ENCODE assay signal across 36 cellular contexts in the genomic region with DNA sequence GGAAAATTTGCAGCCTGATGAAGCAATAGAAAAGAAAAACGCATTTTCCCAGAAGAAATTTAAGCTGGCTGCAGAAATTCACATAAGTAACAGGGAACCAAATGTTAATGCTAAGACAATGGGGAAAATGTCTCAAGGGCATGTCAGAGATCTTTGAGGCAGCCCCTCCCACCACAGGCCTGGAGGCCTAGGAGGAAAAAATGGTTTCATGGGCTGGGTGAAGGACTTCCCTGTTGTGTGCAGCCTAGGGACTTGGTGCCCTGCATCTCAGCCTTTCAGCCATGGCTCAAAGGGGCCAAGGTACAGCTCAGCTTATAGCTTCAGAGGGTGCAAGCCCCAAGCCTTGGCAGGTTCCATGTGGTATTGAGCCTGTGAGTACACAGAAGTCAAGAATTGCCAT.
"Had no signal": no experiment of that assay in that cellular context is flagged by ENCODE, and none has a peak within 500 bp of the region (broad histone marks: within the 10 kb centered on the region; RNA-seq: fewer than 3 reads in every experiment).

No MANE protein-coding gene starts in this region.

- ATAC-seq: activated CD4-positive, alpha-beta T cell treated with anti-CD3 and anti-CD28 coated beads for 36 hours; activated CD4-positive, CD25-positive, alpha-beta regulatory T cell treated with anti-CD3 and anti-CD28 coated beads, Interleukin-2, amount 50 U/mL, for 24 hours; activated CD8-positive, alpha-beta memory T cell treated with anti-CD3 and anti-CD28 coated beads, Interleukin-2, amount 10 ng/mL, durations not matched to agents 7 days and 5 days; activated CD8-positive, alpha-beta T cell treated with anti-CD3 and anti-CD28 coated beads, Interleukin-2, amount 10 ng/mL, durations not matched to agents 7 days and 5 days; activated naive CD8-positive, alpha-beta T cell treated with anti-CD3 and anti-CD28 coated beads, Interleukin-2, amount 50 U/mL, for 24 hours; T-helper 17 cell; WTC11 had no signal

- H3K4me3 ChIP-seq: ascending aorta, cardiac muscle cell had no signal

- H3K4me1 ChIP-seq: ascending aorta had no signal

- H3K27ac Mint-ChIP-seq: activated CD4-positive, alpha-beta memory T cell treated with anti-CD3 and anti-CD28 coated beads, Interleukin-2, amount 10 ng/mL, durations not matched to agents 7 days and 5 days; activated CD4-positive, alpha-beta T cell treated with anti-CD3 and anti-CD28 coated beads for 36 hours; activated CD4-positive, alpha-beta T cell treated with anti-CD3 and anti-CD28 coated beads, Interleukin-2, amount 10 ng/mL, durations not matched to agents 7 days and 5 days; activated CD8-positive, alpha-beta memory T cell treated with anti-CD3 and anti-CD28 coated beads, Interleukin-2, amount 10 ng/mL, durations not matched to agents 7 days and 5 days; activated CD8-positive, alpha-beta T cell treated with anti-CD3 and anti-CD28 coated beads, Interleukin-2, amount 10 ng/mL, durations not matched to agents 7 days and 5 days; activated naive CD4-positive, alpha-beta T cell treated with anti-CD3 and anti-CD28 coated beads, Interleukin-2, amount 10 ng/mL, durations not matched to agents 7 days and 5 days; activated naive CD4-positive, alpha-beta T cell treated with anti-CD3 and anti-CD28 coated beads, Interleukin-2, amount 50 U/mL, for 24 hours; activated naive CD8-positive, alpha-beta T cell; activated naive CD8-positive, alpha-beta T cell treated with anti-CD3 and anti-CD28 coated beads, Interleukin-2, amount 10 ng/mL, durations not matched to agents 7 days and 5 days; activated naive CD8-positive, alpha-beta T cell treated with anti-CD3 and anti-CD28 coated beads, Interleukin-2, amount 50 U/mL, for 24 hours; activated T-cell treated with anti-CD3 and anti-CD28 coated beads, Interleukin-2, amount 50 U/mL, for 24 hours; activated T-helper 2 cell treated with anti-CD3 and anti-CD28 coated beads, Interferon-gamma antibody, Interleukin-2, Interleukin-4, amounts not matched to agents 10 μg/mL and 5 μg/mL and 100 μg/mL, durations not matched to agents 14 hours and 24 hours and 36 hours; brain; T-helper 17 cell; WTC11 had no signal

- H3K27me3 Mint-ChIP-seq: activated CD4-positive, alpha-beta memory T cell treated with anti-CD3 and anti-CD28 coated beads, Interleukin-2, amount 10 ng/mL, durations not matched to agents 7 days and 5 days; activated CD4-positive, alpha-beta T cell treated with anti-CD3 and anti-CD28 coated beads for 36 hours; activated CD4-positive, alpha-beta T cell treated with anti-CD3 and anti-CD28 coated beads, Interleukin-2, amount 10 ng/mL, durations not matched to agents 7 days and 5 days; activated CD8-positive, alpha-beta memory T cell treated with anti-CD3 and anti-CD28 coated beads, Interleukin-2, amount 10 ng/mL, durations not matched to agents 7 days and 5 days; activated naive CD4-positive, alpha-beta T cell treated with anti-CD3 and anti-CD28 coated beads, Interleukin-2, amount 10 ng/mL, durations not matched to agents 7 days and 5 days; activated naive CD4-positive, alpha-beta T cell treated with anti-CD3 and anti-CD28 coated beads, Interleukin-2, amount 50 U/mL, for 24 hours; activated naive CD8-positive, alpha-beta T cell; activated naive CD8-positive, alpha-beta T cell treated with anti-CD3 and anti-CD28 coated beads, Interleukin-2, amount 10 ng/mL, durations not matched to agents 7 days and 5 days; activated naive CD8-positive, alpha-beta T cell treated with anti-CD3 and anti-CD28 coated beads, Interleukin-2, amount 50 U/mL, for 24 hours; activated T-cell treated with anti-CD3 and anti-CD28 coated beads, Interleukin-2, amount 50 U/mL, for 24 hours; central memory CD8-positive, alpha-beta T cell; T-helper 17 cell had no signal

- DNase-seq: activated CD4-positive, alpha-beta memory T cell treated with anti-CD3 and anti-CD28 coated beads, Interleukin-2, amount 10 ng/mL, durations not matched to agents 7 days and 5 days; activated CD4-positive, alpha-beta T cell treated with anti-CD3 and anti-CD28 coated beads for 1 hour; activated CD4-positive, alpha-beta T cell treated with anti-CD3 and anti-CD28 coated beads for 36 hours; activated CD4-positive, alpha-beta T cell treated with anti-CD3 and anti-CD28 coated beads for 48 hours; activated CD4-positive, alpha-beta T cell treated with anti-CD3 and anti-CD28 coated beads, Interleukin-2, amount 10 ng/mL, durations not matched to agents 7 days and 5 days; activated CD4-positive, alpha-beta T cell treated with anti-CD3 and anti-CD28 coated beads, Interleukin-2, amount 50 U/mL, for 48 hours; activated CD4-positive, CD25-positive, alpha-beta regulatory T cell; activated CD8-positive, alpha-beta memory T cell treated with anti-CD3 and anti-CD28 coated beads for 24 hours; activated CD8-positive, alpha-beta memory T cell treated with anti-CD3 and anti-CD28 coated beads, Interleukin-2, amount 10 ng/mL, durations not matched to agents 7 days and 5 days; activated CD8-positive, alpha-beta memory T cell treated with anti-CD3 and anti-CD28 coated beads, Interleukin-2, amount 50 U/mL, for 48 hours; activated CD8-positive, alpha-beta T cell treated with anti-CD3 and anti-CD28 coated beads, Interleukin-2, amount 10 ng/mL, durations not matched to agents 7 days and 5 days; activated effector memory CD4-positive, alpha-beta T cell treated with Interleukin-2 at 50 U/mL for 16 hours; activated gamma-delta T cell; activated naive CD4-positive, alpha-beta T cell treated with anti-CD3 and anti-CD28 coated beads, Interleukin-2, amount 10 ng/mL, durations not matched to agents 7 days and 5 days; activated naive CD4-positive, alpha-beta T cell treated with Interleukin-2 at 50 U/mL for 16 hours; activated naive CD8-positive, alpha-beta T cell treated with anti-CD3 and anti-CD28 coated beads, Interleukin-2, amount 10 ng/mL, durations not matched to agents 7 days and 5 days; activated naive CD8-positive, alpha-beta T cell treated with anti-CD3 and anti-CD28 coated beads, Interleukin-2, amount 50 U/mL, for 24 hours; activated T-cell treated with anti-CD3 and anti-CD28 coated beads, Interleukin-2, amount 50 U/mL, for 24 hours; activated T-cell treated with anti-CD3 and anti-CD28 coated beads, Interleukin-2, amount 50 U/mL, for 48 hours; amygdala; anterior cingulate cortex; caudate nucleus; cerebellar nuclear complex; T-helper 17 cell; T-helper 9 cell; WERI-Rb-1 had no signal

- FAIRE-seq: bronchial epithelial cell had no signal

- H3K36me3 ChIP-seq: ascending aorta, cardiac muscle cell, WERI-Rb-1 had no signal

- H3K4me1 Mint-ChIP-seq: activated CD4-positive, alpha-beta memory T cell treated with anti-CD3 and anti-CD28 coated beads, Interleukin-2, amount 10 ng/mL, durations not matched to agents 7 days and 5 days; activated CD4-positive, alpha-beta T cell treated with anti-CD3 and anti-CD28 coated beads for 36 hours; activated CD4-positive, alpha-beta T cell treated with anti-CD3 and anti-CD28 coated beads, Interleukin-2, amount 10 ng/mL, durations not matched to agents 7 days and 5 days; activated CD8-positive, alpha-beta memory T cell treated with anti-CD3 and anti-CD28 coated beads, Interleukin-2, amount 10 ng/mL, durations not matched to agents 7 days and 5 days; activated naive CD4-positive, alpha-beta T cell treated with anti-CD3 and anti-CD28 coated beads, Interleukin-2, amount 10 ng/mL, durations not matched to agents 7 days and 5 days; activated naive CD4-positive, alpha-beta T cell treated with anti-CD3 and anti-CD28 coated beads, Interleukin-2, amount 50 U/mL, for 24 hours; activated naive CD8-positive, alpha-beta T cell treated with anti-CD3 and anti-CD28 coated beads, Interleukin-2, amount 10 ng/mL, durations not matched to agents 7 days and 5 days; activated naive CD8-positive, alpha-beta T cell treated with anti-CD3 and anti-CD28 coated beads, Interleukin-2, amount 50 U/mL, for 24 hours; brain; central memory CD8-positive, alpha-beta T cell; T-helper 17 cell; WTC11 had no signal

- H3K36me3 Mint-ChIP-seq: activated CD8-positive, alpha-beta memory T cell treated with anti-CD3 and anti-CD28 coated beads, Interleukin-2, amount 10 ng/mL, durations not matched to agents 7 days and 5 days; activated naive CD4-positive, alpha-beta T cell treated with anti-CD3 and anti-CD28 coated beads, Interleukin-2, amount 10 ng/mL, durations not matched to agents 7 days and 5 days; activated naive CD4-positive, alpha-beta T cell treated with anti-CD3 and anti-CD28 coated beads, Interleukin-2, amount 50 U/mL, for 24 hours; activated naive CD8-positive, alpha-beta T cell; activated naive CD8-positive, alpha-beta T cell treated with anti-CD3 and anti-CD28 coated beads, Interleukin-2, amount 10 ng/mL, durations not matched to agents 7 days and 5 days; brain had no signal

- H3K27me3 ChIP-seq: ascending aorta, cardiac muscle cell had no signal

- H3K27ac ChIP-seq: ascending aorta, cardiac muscle cell, WERI-Rb-1 had no signal

- H3K4me3 Mint-ChIP-seq: activated CD4-positive, alpha-beta memory T cell treated with anti-CD3 and anti-CD28 coated beads, Interleukin-2, amount 10 ng/mL, durations not matched to agents 7 days and 5 days; activated CD4-positive, alpha-beta T cell treated with anti-CD3 and anti-CD28 coated beads for 36 hours; activated CD4-positive, alpha-beta T cell treated with anti-CD3 and anti-CD28 coated beads, Interleukin-2, amount 10 ng/mL, durations not matched to agents 7 days and 5 days; activated CD8-positive, alpha-beta memory T cell treated with anti-CD3 and anti-CD28 coated beads, Interleukin-2, amount 10 ng/mL, durations not matched to agents 7 days and 5 days; activated CD8-positive, alpha-beta T cell treated with anti-CD3 and anti-CD28 coated beads, Interleukin-2, amount 10 ng/mL, durations not matched to agents 7 days and 5 days; activated naive CD4-positive, alpha-beta T cell treated with anti-CD3 and anti-CD28 coated beads, Interleukin-2, amount 10 ng/mL, durations not matched to agents 7 days and 5 days; activated naive CD4-positive, alpha-beta T cell treated with anti-CD3 and anti-CD28 coated beads, Interleukin-2, amount 50 U/mL, for 24 hours; activated naive CD8-positive, alpha-beta T cell; activated naive CD8-positive, alpha-beta T cell treated with anti-CD3 and anti-CD28 coated beads, Interleukin-2, amount 10 ng/mL, durations not matched to agents 7 days and 5 days; activated naive CD8-positive, alpha-beta T cell treated with anti-CD3 and anti-CD28 coated beads, Interleukin-2, amount 50 U/mL, for 24 hours; activated T-cell treated with anti-CD3 and anti-CD28 coated beads, Interleukin-2, amount 50 U/mL, for 24 hours; brain; central memory CD8-positive, alpha-beta T cell; T-helper 17 cell; WTC11 had no signal
